ENCODE assay signal across 15 cellular contexts in the genomic region with DNA sequence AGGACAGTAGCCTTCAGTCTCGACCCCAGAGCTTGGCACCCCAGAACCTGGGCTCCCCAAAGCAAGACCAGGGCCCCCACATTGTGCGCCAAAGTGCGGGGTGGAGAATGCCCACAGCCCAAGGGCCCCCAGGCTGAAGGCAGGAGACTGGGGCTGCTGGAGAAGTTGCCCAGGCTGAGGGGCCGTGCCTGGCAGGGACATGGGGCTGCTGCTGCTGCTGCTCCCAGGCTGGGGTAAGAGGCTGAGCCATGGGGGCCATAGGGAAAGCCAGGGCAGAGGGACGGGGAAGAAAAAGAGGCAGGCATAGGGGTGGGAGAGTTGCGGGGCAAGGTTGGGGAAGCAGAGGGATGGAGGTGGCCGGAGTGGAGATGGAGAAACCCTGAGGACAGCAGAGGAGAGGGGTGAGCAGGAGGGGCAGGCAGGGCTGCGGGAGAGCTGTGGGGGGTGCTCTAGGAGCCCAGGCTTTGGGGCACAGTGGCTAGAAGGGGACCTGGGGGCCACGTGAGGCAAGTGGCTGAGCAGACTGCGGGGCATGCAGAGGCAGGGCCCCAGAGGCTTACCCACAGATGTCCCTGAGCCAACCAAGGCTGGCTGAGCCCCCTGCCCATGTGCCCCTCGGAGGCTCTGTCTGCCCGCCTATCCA. TPM values are rescaled to one million over a fixed set of nuclear protein-coding genes. Genes with fewer than 3 reads are reported as not detected.
DNase-seq lines count a peak whose midpoint lies in the region; ATAC-seq and TF ChIP-seq lines count a peak whose summit lies in the region.
"Had no signal": no experiment of that assay in that cellular context is flagged by ENCODE, and none has a peak within 500 bp of the region (broad histone marks: within the 10 kb centered on the region; RNA-seq: fewer than 3 reads in every experiment).

No MANE protein-coding gene starts in this region.

- H3K9me3 ChIP-seq in T-helper 17 cell (ENCODE audit: control insufficient read depth, low read length, poor library complexity, severe bottlenecking), result no peaks in the 10 kb centered on the region
- H3K9me3 ChIP-seq in iPS-20b (ENCODE audit: insufficient read depth, low read depth, low read length), result no peaks in the 10 kb centered on the region
- H3K9me3 ChIP-seq in psoas muscle, result no peaks in the 10 kb centered on the region
- no peaks in the 10 kb centered on the region; the same call in 1 of the 2 replicates for H3K9me3 ChIP-seq in MG63

- TF ChIP-seq CTCF in GM23338 (conservative IDR thresholded peaks at IDR 0.05; ENCODE audit: low read depth in 2 of 2) (no peak), psoas muscle (IDR thresholded peaks at IDR 0.05) (no peak)

- H3K27me3 Mint-ChIP-seq in GM23338 (ENCODE audit: insufficient read depth, low read depth, poor library complexity) (peaks cover 17% of the 10 kb centered on the region), T-helper 17 cell (peaks cover 9% of the 10 kb centered on the region)

- peak overlapping the region; percentile 30; the same call in 1 of the 2 replicates for H3K4me3 ChIP-seq in GM23338
- peak overlapping the region; percentile 50; the same call in 1 of the 2 replicates for H3K4me3 ChIP-seq in iPS-20b (ENCODE audit: low read length)
- no peak overlapping the region for H3K4me3 ChIP-seq in psoas muscle
- H3K4me3 ChIP-seq in MG63, result no peak overlapping the region

- H3K4me3 Mint-ChIP-seq in GM23338 (peak overlapping the region; percentile 45; the same call in 2 of the 3 replicates), T-helper 17 cell (no peak overlapping the region)
- H3K4me3 Mint-ChIP-seq: mesothelial cell of epicardium had no signal

- no peaks in the 10 kb centered on the region for H3K9me2 ChIP-seq in GM23338 (ENCODE audit: insufficient read depth)

- H3K36me3 Mint-ChIP-seq in GM23338 (ENCODE audit: low read depth) (no peaks in the 10 kb centered on the region; the same call in 2 of the 3 replicates), T-helper 17 cell (ENCODE audit: low read depth) (no peaks in the 10 kb centered on the region)
- H3K36me3 Mint-ChIP-seq: mesothelial cell of epicardium had no signal

- H3K27ac Mint-ChIP-seq in GM23338 (no peak overlapping the region; the same call in 1 of the 2 replicates), T-helper 17 cell (peak overlapping the region; percentile 77)
- H3K27ac Mint-ChIP-seq: mesothelial cell of epicardium had no signal

- H3K27ac ChIP-seq in GM23338 (ENCODE audit: low read depth) (no peak overlapping the region), iPS-20b (ENCODE audit: low read length) (peak overlapping the region; percentile 40), psoas muscle (no peak overlapping the region)
- H3K27ac ChIP-seq: RWPE1 had no signal

- 0 out of 2 replicates have a peak, but pooled peaks cover 3% of the 10 kb centered on the region for H4K20me1 ChIP-seq in GM23338 (replicated peaks; ENCODE audit: insufficient read depth)

- DNase-seq in GM23338 (ENCODE audit: low spot score), result no peak
- DNase-seq in T-helper 17 cell, result no peak
- peak; percentile 5 to 36 for DNase-seq in psoas muscle
- DNase-seq in MG63, result no peak
- DNase-seq: activated naive CD4-positive, alpha-beta T cell treated with anti-CD3 and anti-CD28 coated beads, Interleukin-2, amount 50 U/mL, for 16 hours; DMS79; NCI-H1048; NCI-H2029 treated with DMSO at 0.1 percent for 48 hours; NCI-H446 treated with DMSO at 0.1 percent for 48 hours; stimulated activated CD4-positive, alpha-beta T cell treated with anti-CD3 and anti-CD28 coated beads, Interleukin-12 subunit alpha, Interleukin-12 subunit beta, amount 100 ng/mL, for 4 hours had no signal

- H3K4me1 Mint-ChIP-seq in GM23338 (peaks cover 39% of the 10 kb centered on the region), T-helper 17 cell (peaks cover 20% of the 10 kb centered on the region)

- no peaks in the 10 kb centered on the region for H3K27me3 ChIP-seq in GM23338 (ENCODE audit: insufficient read depth)
- H3K27me3 ChIP-seq in iPS-20b (ENCODE audit: insufficient read depth, low read length), result no peaks in the 10 kb centered on the region
- no peaks in the 10 kb centered on the region for H3K27me3 ChIP-seq in psoas muscle (ENCODE audit: insufficient read depth in 3 of 3, low read length in 2 of 3)
- H3K27me3 ChIP-seq in MG63, result no peaks in the 10 kb centered on the region

- no peaks in the 10 kb centered on the region for H3K36me3 ChIP-seq in GM23338 (ENCODE audit: insufficient read depth)
- no peaks in the 10 kb centered on the region for H3K36me3 ChIP-seq in iPS-20b (ENCODE audit: insufficient read depth, low read depth, low read length)
- H3K36me3 ChIP-seq in psoas muscle (ENCODE audit: insufficient read depth in 1 of 2, low read depth in 1 of 2), result no peaks in the 10 kb centered on the region
- H3K36me3 ChIP-seq in MG63, result no peaks in the 10 kb centered on the region

- H3K79me2 ChIP-seq in GM23338 (replicated peaks; ENCODE audit: insufficient read depth), result no peaks in the 10 kb centered on the region

- no peaks in the 10 kb centered on the region for H3K9me3 Mint-ChIP-seq in GM23338
- H3K9me3 Mint-ChIP-seq: mesothelial cell of epicardium had no signal

- H3K9ac ChIP-seq in iPS-20b (ENCODE audit: low read depth, low read length), result peak overlapping the region; percentile 45; the same call in 1 of the 2 replicates

- ATAC-seq in GM23338 (peak; percentile 3), T-helper 17 cell (no peak), psoas muscle (no peak), GM19395 (IDR thresholded peaks at IDR 0.05; ENCODE audit: unreplicated experiment) (no peak), GM21529 (IDR thresholded peaks at IDR 0.05; ENCODE audit: unreplicated experiment) (no peak)

- H3K4me1 ChIP-seq in GM23338 (ENCODE audit: insufficient read depth), result peaks cover 19% of the 10 kb centered on the region
- peaks cover 8% of the 10 kb centered on the region; the same call in 1 of the 2 replicates for H3K4me1 ChIP-seq in iPS-20b (ENCODE audit: insufficient read depth, low read length)
- H3K4me1 ChIP-seq in psoas muscle, result peaks cover 16% of the 10 kb centered on the region

- H2AFZ ChIP-seq in GM23338, result peak overlapping the region; percentile 87

- intact Hi-C loops in psoas muscle (cut with DNase I), result loop anchor here (10.0 kb wide), 2 partner anchors 59 to 151 kb away; partner anchors contain the start of gene DENND4B (in 1 of the 2)

- WGBS in psoas muscle, 3 donors, result 78 to 83% (median 81%) methylated on average over 12 of the region's 12 CpGs

- H3F3A ChIP-seq in GM23338 (replicated peaks; ENCODE audit: low read depth), result 0 out of 2 replicates have a peak, but pooled peaks cover 16% of the 10 kb centered on the region

- peak overlapping the region; percentile 71 for H3K4me2 ChIP-seq in GM23338

TF ChIP-seq in GM23338, 12 proteins besides CTCF, POLR2A, EP300 and RAD21 (continues in another document):
- TF ChIP-seq, protein P1, sequence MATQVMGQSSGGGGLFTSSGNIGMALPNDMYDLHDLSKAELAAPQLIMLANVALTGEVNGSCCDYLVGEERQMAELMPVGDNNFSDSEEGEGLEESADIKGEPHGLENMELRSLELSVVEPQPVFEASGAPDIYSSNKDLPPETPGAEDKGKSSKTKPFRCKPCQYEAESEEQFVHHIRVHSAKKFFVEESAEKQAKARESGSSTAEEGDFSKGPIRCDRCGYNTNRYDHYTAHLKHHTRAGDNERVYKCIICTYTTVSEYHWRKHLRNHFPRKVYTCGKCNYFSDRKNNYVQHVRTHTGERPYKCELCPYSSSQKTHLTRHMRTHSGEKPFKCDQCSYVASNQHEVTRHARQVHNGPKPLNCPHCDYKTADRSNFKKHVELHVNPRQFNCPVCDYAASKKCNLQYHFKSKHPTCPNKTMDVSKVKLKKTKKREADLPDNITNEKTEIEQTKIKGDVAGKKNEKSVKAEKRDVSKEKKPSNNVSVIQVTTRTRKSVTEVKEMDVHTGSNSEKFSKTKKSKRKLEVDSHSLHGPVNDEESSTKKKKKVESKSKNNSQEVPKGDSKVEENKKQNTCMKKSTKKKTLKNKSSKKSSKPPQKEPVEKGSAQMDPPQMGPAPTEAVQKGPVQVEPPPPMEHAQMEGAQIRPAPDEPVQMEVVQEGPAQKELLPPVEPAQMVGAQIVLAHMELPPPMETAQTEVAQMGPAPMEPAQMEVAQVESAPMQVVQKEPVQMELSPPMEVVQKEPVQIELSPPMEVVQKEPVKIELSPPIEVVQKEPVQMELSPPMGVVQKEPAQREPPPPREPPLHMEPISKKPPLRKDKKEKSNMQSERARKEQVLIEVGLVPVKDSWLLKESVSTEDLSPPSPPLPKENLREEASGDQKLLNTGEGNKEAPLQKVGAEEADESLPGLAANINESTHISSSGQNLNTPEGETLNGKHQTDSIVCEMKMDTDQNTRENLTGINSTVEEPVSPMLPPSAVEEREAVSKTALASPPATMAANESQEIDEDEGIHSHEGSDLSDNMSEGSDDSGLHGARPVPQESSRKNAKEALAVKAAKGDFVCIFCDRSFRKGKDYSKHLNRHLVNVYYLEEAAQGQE (IDR thresholded peaks at IDR 0.05; ENCODE audit: unreplicated experiment), result no peak
- TF ChIP-seq EZH2phosphoT487 (IDR thresholded peaks at IDR 0.05; ENCODE audit: unreplicated experiment) (no peak), NANOG (IDR thresholded peaks at IDR 0.05; ENCODE audit: borderline replicate concordance) (no peak), JUNB (IDR thresholded peaks at IDR 0.05; ENCODE audit: unreplicated experiment) (no peak), ETS1 (IDR thresholded peaks at IDR 0.05) (no peak)

RNA-seq across cellular contexts. Expression of gene SLC27A3, which starts 18.9 kb away (rescaled TPM):
- total RNA-seq in GM23338 (2014; rRNA removed; shearing (Covaris generic)), result 18.8 and 24.2 TPM in 2 replicates
- polyA plus RNA-seq in GM23338 (2016; fragmentation: Nextera tagmentation; extraction: Ambion mirVana) (26.3 and 27.1 TPM in 2 replicates), psoas muscle (10 to 100 TPM in 1 of 3 donors, 1 to 10 TPM in 2; 4.6 to 15.6 (median 5.2) TPM)
- total RNA-seq in T-helper 17 cell (10 to 100 TPM in 1 of 2 donors, 1 to 10 TPM in 1; 7.4 to 10.0 TPM), psoas muscle (1 to 10 TPM; 3.5 to 7.5 (median 5.8) TPM)
- total RNA-seq in MG63 (2014; rRNA removed; shearing (Covaris generic); ENCODE audit: low replicate concordance), result 1.3 and 3.3 TPM in 2 replicates

Comparison
In these comparisons a context has a peak if more than half of its experiments do, and no peak if none do; other contexts are left out.
1. DNase-seq: peak in psoas muscle (2 of 2); none in GM23338 (single experiment), T-helper 17 cell (0 of 3) and MG63 (single experiment).
2. H3K4me3 ChIP-seq: peak in GM23338 (single experiment) and iPS-20b (single experiment); none in psoas muscle (single experiment) and MG63 (single experiment).